ENCODE assay signal across 8 cellular contexts in the genomic region with DNA sequence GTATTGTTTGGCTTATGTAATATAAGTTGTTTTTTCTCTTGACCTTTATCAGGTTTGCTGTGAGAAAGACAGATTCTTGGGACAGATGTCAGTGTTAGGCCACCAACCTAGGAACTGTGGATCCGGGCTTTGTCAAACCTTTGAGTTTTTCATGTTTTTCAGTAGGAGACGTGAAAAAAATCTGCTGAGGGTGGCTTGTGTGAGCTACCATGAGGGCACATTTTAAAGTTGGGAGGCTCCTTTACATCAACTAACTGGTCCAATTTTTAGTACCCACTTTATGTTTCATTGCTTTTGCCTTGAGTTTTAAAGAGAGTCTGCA. TPM values are rescaled to one million over a fixed set of nuclear protein-coding genes. Genes with fewer than 3 reads are reported as not detected.
DNase-seq lines count a peak whose midpoint lies in the region; ATAC-seq, FAIRE-seq and TF ChIP-seq lines count a peak whose summit lies in the region.

No MANE protein-coding gene starts in this region.

- H3K9me3 Mint-ChIP-seq in activated naive CD4-positive, alpha-beta T cell treated with anti-CD3 and anti-CD28 coated beads, Interleukin-2, amount 50 U/mL, for 24 hours, result peaks cover 6% of the 10 kb centered on the region
- no peaks in the 10 kb centered on the region for H3K9me3 Mint-ChIP-seq in astrocyte (ENCODE audit: unreplicated experiment)
- H3K9me3 Mint-ChIP-seq in memory B cell, result peaks cover 4% of the 10 kb centered on the region

- H3K4me3 ChIP-seq in astrocyte (ENCODE audit: insufficient read depth, low read depth, low read length) (peak overlapping the region; percentile 95), urinary bladder (ENCODE audit: low read depth, low read length) (peak overlapping the region; percentile 85)

- H3K27ac ChIP-seq in astrocyte (ENCODE audit: low read depth, low read length) (peak overlapping the region; percentile 51), urinary bladder (ENCODE audit: low read depth) (no peak overlapping the region)

- H3K4me3 Mint-ChIP-seq in activated naive CD4-positive, alpha-beta T cell treated with anti-CD3 and anti-CD28 coated beads, Interleukin-2, amount 50 U/mL, for 24 hours, result peak overlapping the region; percentile 96
- H3K4me3 Mint-ChIP-seq in astrocyte (ENCODE audit: unreplicated experiment) (peak overlapping the region; percentile 100), memory B cell (peak overlapping the region; percentile 96)

- H3K79me2 ChIP-seq in astrocyte (ENCODE audit: insufficient read depth, low read length), result peaks cover 56% of the 10 kb centered on the region

- peaks cover 12% of the 10 kb centered on the region for H3K36me3 Mint-ChIP-seq in activated naive CD4-positive, alpha-beta T cell treated with anti-CD3 and anti-CD28 coated beads, Interleukin-2, amount 50 U/mL, for 24 hours
- H3K36me3 Mint-ChIP-seq in astrocyte (ENCODE audit: low read depth, unreplicated experiment) (no peaks in the 10 kb centered on the region), memory B cell (peaks cover 8% of the 10 kb centered on the region)

- peaks cover 50% of the 10 kb centered on the region for H3K4me1 Mint-ChIP-seq in activated naive CD4-positive, alpha-beta T cell treated with anti-CD3 and anti-CD28 coated beads, Interleukin-2, amount 50 U/mL, for 24 hours
- H3K4me1 Mint-ChIP-seq in astrocyte (ENCODE audit: low read depth, unreplicated experiment), result peaks cover 20% of the 10 kb centered on the region
- H3K4me1 Mint-ChIP-seq in memory B cell, result peaks cover 18% of the 10 kb centered on the region

- peak overlapping the region; percentile 90 for H2AFZ ChIP-seq in astrocyte (ENCODE audit: low read depth, low read length)

- H3K4me1 ChIP-seq in astrocyte (ENCODE audit: insufficient read depth, low read length) (no peaks in the 10 kb centered on the region), urinary bladder (ENCODE audit: insufficient read depth) (peaks cover 2% of the 10 kb centered on the region)

- H3K27me3 ChIP-seq in astrocyte (ENCODE audit: insufficient read depth, low read length), result no peaks in the 10 kb centered on the region

- H3K27me3 Mint-ChIP-seq in activated naive CD4-positive, alpha-beta T cell treated with anti-CD3 and anti-CD28 coated beads, Interleukin-2, amount 50 U/mL, for 24 hours, result peaks cover 13% of the 10 kb centered on the region
- no peaks in the 10 kb centered on the region for H3K27me3 Mint-ChIP-seq in astrocyte (ENCODE audit: low read depth, unreplicated experiment)
- peaks cover 2% of the 10 kb centered on the region for H3K27me3 Mint-ChIP-seq in memory B cell

- FAIRE-seq in astrocyte (lab: Jason Lieb, UNC), result no peak

- no peak for DNase-seq in activated naive CD4-positive, alpha-beta T cell (lab: John Stamatoyannopoulos, UW)
- DNase-seq in astrocyte (ENCODE audit: low read depth) (no peak), memory B cell (ENCODE audit: low spot score in 2 of 2) (no peak), putamen (ENCODE audit: low spot score) (no peak)

- TF ChIP-seq CTCF in astrocyte (IDR thresholded peaks at IDR 0.05; ENCODE audit: insufficient read depth, low read depth, low read length), result no peak

- peak overlapping the region; percentile 84 for H3K9ac ChIP-seq in astrocyte (ENCODE audit: low read length)

- no peaks in the 10 kb centered on the region for H3K9me3 ChIP-seq in astrocyte (ENCODE audit: insufficient read depth, low read depth, low read length)

- peak overlapping the region; percentile 52 for H3K27ac Mint-ChIP-seq in activated naive CD4-positive, alpha-beta T cell treated with anti-CD3 and anti-CD28 coated beads, Interleukin-2, amount 50 U/mL, for 24 hours
- H3K27ac Mint-ChIP-seq in astrocyte (ENCODE audit: unreplicated experiment), result peak overlapping the region; percentile 96
- H3K27ac Mint-ChIP-seq in memory B cell, result peak overlapping the region; percentile 88

- peaks cover 28% of the 10 kb centered on the region for H4K20me1 ChIP-seq in astrocyte (ENCODE audit: insufficient read depth, low read length)

- ATAC-seq in memory B cell (ENCODE audit: low read depth) (no peak), GM21381 (IDR thresholded peaks at IDR 0.05; ENCODE audit: unreplicated experiment) (no peak), HG02938 (IDR thresholded peaks at IDR 0.05; ENCODE audit: unreplicated experiment) (no peak)

- H3K4me2 ChIP-seq in astrocyte (ENCODE audit: low read length), result peak overlapping the region; percentile 80

- 18% methylated on average over 2 of the region's 2 CpGs for WGBS in urinary bladder

- H3K36me3 ChIP-seq in astrocyte (ENCODE audit: insufficient read depth, low read length) (no peaks in the 10 kb centered on the region), urinary bladder (ENCODE audit: insufficient read depth) (no peaks in the 10 kb centered on the region)

RNA-seq across cellular contexts. Expression of a gene that starts 0.8 kb away (rescaled TPM):
- total RNA-seq in astrocyte, result 22.4 and 25.6 TPM in 2 replicates
- total RNA-seq in urinary bladder, result 72.4 TPM
- polyA plus RNA-seq in urinary bladder, result 13.2 TPM

RNA-seq across cellular contexts. Expression of a gene that starts 36.2 kb away (rescaled TPM):
- total RNA-seq in astrocyte, result 21.4 and 21.6 TPM in 2 replicates
- 104 TPM for total RNA-seq in urinary bladder
- polyA plus RNA-seq in urinary bladder, result 18.6 TPM
